Comparison of ENCODE assay signal across 2 cellular contexts in the genomic region with DNA sequence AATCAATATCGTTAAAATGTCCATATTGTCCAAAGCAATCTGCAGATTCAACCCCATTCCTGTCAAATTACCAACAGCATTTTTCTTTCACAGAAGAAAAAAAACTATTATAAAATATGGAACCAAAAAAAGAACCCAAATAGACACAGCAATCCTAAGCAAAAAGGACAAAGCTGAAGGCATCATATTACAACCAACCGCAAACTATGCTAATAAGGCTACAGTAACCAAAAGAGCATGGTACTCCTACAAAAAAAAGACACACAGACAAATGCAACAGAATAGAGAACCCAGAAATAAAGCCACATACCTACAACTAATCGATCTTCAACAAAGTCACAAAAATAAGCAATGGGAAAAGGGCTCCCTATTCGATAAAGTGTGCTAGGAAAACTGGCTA.
A peak's percentile ranks its signal among the peaks of the same experiment; 100 is the strongest.
TF ChIP-seq lines count a peak whose summit lies in the region.

No MANE protein-coding gene starts in this region.

TF ChIP-seq in HEK293, 187 proteins besides CTCF, POLR2A, EP300 and RAD21:
- TF ChIP-seq ZNF274 (IDR thresholded peaks at IDR 0.05; ENCODE audit: low read length), result no peak
- TF ChIP-seq ZNF274 (tag by site-specific recombination; IDR thresholded peaks at IDR 0.05; ENCODE audit: borderline replicate concordance), result no peak
- TF ChIP-seq FEZF1 (tag by site-specific recombination; IDR thresholded peaks at IDR 0.05), result peak; percentile 93
- TF ChIP-seq ZFHX2 (tag by site-specific recombination; conservative IDR thresholded peaks at IDR 0.05), result no peak
- TF ChIP-seq ZNF645 (tag by site-specific recombination; IDR thresholded peaks at IDR 0.05), result no peak
- TF ChIP-seq ZNF362 (tag by site-specific recombination; IDR thresholded peaks at IDR 0.05), result peak; percentile 74

TF ChIP-seq in H1, 55 proteins besides CTCF, POLR2A, EP300 and RAD21:
- TF ChIP-seq PHF8 (conservative IDR thresholded peaks at IDR 0.05; ENCODE audit: low read depth, low read length), result no peak
- no peak for TF ChIP-seq CHD2 (IDR thresholded peaks at IDR 0.05; ENCODE audit: low read length)
- TF ChIP-seq RNF2 (IDR thresholded peaks at IDR 0.05; ENCODE audit: borderline replicate concordance, low read depth, low read length, missing control alignments, poor library complexity, severe bottlenecking), result no peak
- TF ChIP-seq SUZ12 (IDR thresholded peaks at IDR 0.05; ENCODE audit: low read length), result no peak
- TF ChIP-seq E2F6 (IDR thresholded peaks at IDR 0.05), result no peak
- TF ChIP-seq JUND (IDR thresholded peaks at IDR 0.05; ENCODE audit: low read length), result no peak
- TF ChIP-seq TCF12 (IDR thresholded peaks at IDR 0.05; ENCODE audit: low read depth, low read length), result no peak
- TF ChIP-seq TAF7 (optimal IDR thresholded peaks at IDR 0.05; ENCODE audit: borderline replicate concordance, low read depth, low read length), result no peak
- no peak for TF ChIP-seq NRF1 (IDR thresholded peaks at IDR 0.05; ENCODE audit: low read depth, low read length)
- TF ChIP-seq CREB1 (IDR thresholded peaks at IDR 0.05), result no peak
- no peak for TF ChIP-seq HDAC6 (IDR thresholded peaks at IDR 0.05; ENCODE audit: low read depth, low read length)
- no peak for TF ChIP-seq MAFK (IDR thresholded peaks at IDR 0.05; ENCODE audit: low read depth, low read length)
